ENCODE assay signal across 8 cellular contexts in genomic region chr1:20634065-20634593, GRCh38. TPM values are rescaled to one million over a fixed set of nuclear protein-coding genes. Genes with fewer than 3 reads are reported as not detected.
DNase-seq lines count a peak whose midpoint lies in the region; ATAC-seq and TF ChIP-seq lines count a peak whose summit lies in the region.

No MANE protein-coding gene starts in this region.

- peaks cover 0 to under 1% of the 10 kb centered on the region in 2 donors for H3K27me3 Mint-ChIP-seq in CD8-positive, alpha-beta memory T cell
- H3K27me3 Mint-ChIP-seq in brain, result peaks cover 7% of the 10 kb centered on the region
- no peaks in the 10 kb centered on the region for H3K27me3 Mint-ChIP-seq in mesothelial cell of epicardium (ENCODE audit: low read depth)

- no peaks in the 10 kb centered on the region for H3K27me3 ChIP-seq in CD8-positive, alpha-beta memory T cell (ENCODE audit: insufficient read depth, low read length, poor library complexity, severe bottlenecking)

- peaks cover 11 to 23% (median 17%) of the 10 kb centered on the region in 3 donors for H3K4me1 Mint-ChIP-seq in CD8-positive, alpha-beta memory T cell
- peaks cover 32% of the 10 kb centered on the region for H3K4me1 Mint-ChIP-seq in brain
- peaks cover 15% of the 10 kb centered on the region for H3K4me1 Mint-ChIP-seq in mesothelial cell of epicardium

- H3K4me1 ChIP-seq in CD8-positive, alpha-beta memory T cell (ENCODE audit: insufficient read depth, low read length), result peaks cover 10% of the 10 kb centered on the region

- no peaks in the 10 kb centered on the region for H3K9me3 Mint-ChIP-seq in CD8-positive, alpha-beta memory T cell
- H3K9me3 Mint-ChIP-seq in brain, result peaks cover 0 to 2% (median 0%) of the 10 kb centered on the region in 5 experiments
- no peaks in the 10 kb centered on the region for H3K9me3 Mint-ChIP-seq in mesothelial cell of epicardium

- intact Hi-C loops in sciatic nerve (cut with DNase I), result no loop called here

- H3K36me3 Mint-ChIP-seq in CD8-positive, alpha-beta memory T cell, result peaks cover 0 to 31% (median 5%) of the 10 kb centered on the region in 3 donors
- H3K36me3 Mint-ChIP-seq in brain (no peaks in the 10 kb centered on the region), mesothelial cell of epicardium (peaks cover 9% of the 10 kb centered on the region)

- DNase-seq in CD8-positive, alpha-beta memory T cell, result no peak
- no peak for DNase-seq in LNCaP clone FGC (ENCODE audit: low read depth)
- DNase-seq in mesothelial cell of epicardium (ENCODE audit: low spot score in 2 of 2, unreplicated experiment in 2 of 2), result no peak
- no peak for DNase-seq in sciatic nerve (ENCODE audit: low spot score)

- H3K4me3 Mint-ChIP-seq in CD8-positive, alpha-beta memory T cell, result peak overlapping the region; percentile 88 to 96 (median 92)
- H3K4me3 Mint-ChIP-seq in brain (peak overlapping the region; percentile 93 to 99 (median 95)), mesothelial cell of epicardium (peak overlapping the region; percentile 88)

- TF ChIP-seq CTCF in LNCaP clone FGC (IDR thresholded peaks at IDR 0.05; ENCODE audit: control insufficient read depth, extremely low read depth, insufficient read depth) (no peak), brain (conservative IDR thresholded peaks at IDR 0.05) (no peak), mesothelial cell of epicardium (IDR thresholded peaks at IDR 0.05; ENCODE audit: unreplicated experiment) (no peak)

- peak overlapping the region; percentile 71 for H3K27ac ChIP-seq in CD8-positive, alpha-beta memory T cell (ENCODE audit: low read depth, low read length)

- ATAC-seq in GM18498 (IDR thresholded peaks at IDR 0.05; ENCODE audit: unreplicated experiment) (no peak), HG02885 (IDR thresholded peaks at IDR 0.05; ENCODE audit: poor library complexity, unreplicated experiment) (no peak), sciatic nerve (no peak), HG02973 (IDR thresholded peaks at IDR 0.05; ENCODE audit: unreplicated experiment) (no peak)

- CTCF ChIA-PET in CD8-positive, alpha-beta memory T cell (lab: Charles Lee), result interaction anchor here (0.8 to 3.3 kb wide), 11 partner anchors 8 to 152 kb away, joined by 3 to 13 read pairs (median 4); partner anchors contain the start of genes DDOST and MUL1

- H3K36me3 ChIP-seq in CD8-positive, alpha-beta memory T cell (ENCODE audit: insufficient read depth, low read length), result peaks cover 5% of the 10 kb centered on the region

- H3K9me3 ChIP-seq in CD8-positive, alpha-beta memory T cell (ENCODE audit: low read length), result no peaks in the 10 kb centered on the region

- POLR2A ChIA-PET in CD8-positive, alpha-beta memory T cell (lab: Charles Lee), result interaction anchor here (0.6 to 1.8 kb wide), 9 partner anchors 9 to 152 kb away, joined by 3 to 9 read pairs (median 3); partner anchors contain the start of genes DDOST and SH2D5

- peak overlapping the region; percentile 83 for H3K4me3 ChIP-seq in CD8-positive, alpha-beta memory T cell (ENCODE audit: low read length)
- peak overlapping the region; percentile 54 for H3K4me3 ChIP-seq in LNCaP clone FGC (ENCODE audit: low read depth, low read length)

- peak overlapping the region; percentile 79 to 94 (median 88) for H3K27ac Mint-ChIP-seq in CD8-positive, alpha-beta memory T cell
- peak overlapping the region; percentile 68 to 93 (median 90) for H3K27ac Mint-ChIP-seq in brain
- H3K27ac Mint-ChIP-seq in mesothelial cell of epicardium, result peak overlapping the region; percentile 96

RNA-seq across cellular contexts. Expression of gene PINK1, which starts 0.9 kb away (rescaled TPM):
- total RNA-seq in CD8-positive, alpha-beta memory T cell, result 1 to 10 TPM; 7.9 to 9.2 TPM
- 31.1 TPM for polyA plus RNA-seq in CD8-positive, alpha-beta memory T cell
- polyA plus RNA-seq in brain (ENCODE audit: insufficient read depth, low read depth, low replicate concordance), result 198 TPM
- total RNA-seq in mesothelial cell of epicardium (37.7 to 41.3 TPM (median 38.1 TPM) in 3 replicates), sciatic nerve (72.3 TPM)

RNA-seq across cellular contexts. Expression of gene DDOST, which starts 27.0 kb away (rescaled TPM):
- total RNA-seq in CD8-positive, alpha-beta memory T cell, result 100 to 1,000 TPM; 191 to 201 TPM
- polyA plus RNA-seq in CD8-positive, alpha-beta memory T cell, result 280 TPM
- polyA plus RNA-seq in brain (ENCODE audit: insufficient read depth, low read depth, low replicate concordance), result 163 TPM
- total RNA-seq in mesothelial cell of epicardium (244 to 248 TPM (median 245 TPM) in 3 replicates), sciatic nerve (103 TPM)

RNA-seq across cellular contexts. Expression of gene CDA, which starts 45.2 kb away (rescaled TPM):
- not detected for total RNA-seq in CD8-positive, alpha-beta memory T cell
- polyA plus RNA-seq in CD8-positive, alpha-beta memory T cell, result not detected
- polyA plus RNA-seq in brain (ENCODE audit: insufficient read depth, low read depth, low replicate concordance), result 2.9 TPM
- 0.64 to 1.5 TPM (median 0.94 TPM) in 3 replicates for total RNA-seq in mesothelial cell of epicardium
- total RNA-seq in sciatic nerve, result 4.3 TPM
